Comparison of ENCODE assay signal across 1 cellular context in genomic region chr4:77156912-77157858, GRCh38.
A peak's percentile ranks its signal among the peaks of the same experiment; 100 is the strongest.
TF ChIP-seq lines count a peak whose summit lies in the region.

A gene with protein sequence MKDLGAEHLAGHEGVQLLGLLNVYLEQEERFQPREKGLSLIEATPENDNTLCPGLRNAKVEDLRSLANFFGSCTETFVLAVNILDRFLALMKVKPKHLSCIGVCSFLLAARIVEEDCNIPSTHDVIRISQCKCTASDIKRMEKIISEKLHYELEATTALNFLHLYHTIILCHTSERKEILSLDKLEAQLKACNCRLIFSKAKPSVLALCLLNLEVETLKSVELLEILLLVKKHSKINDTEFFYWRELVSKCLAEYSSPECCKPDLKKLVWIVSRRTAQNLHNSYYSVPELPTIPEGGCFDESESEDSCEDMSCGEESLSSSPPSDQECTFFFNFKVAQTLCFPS (plus strand): TSS chr4:77157207. CDS start chr4:77158533, 1,326 bp downstream.

TF ChIP-seq in K562, 482 proteins besides CTCF, POLR2A, EP300 and RAD21 (continued from another document and continues in another):
- TF ChIP-seq ELK3 (CRISPR knock-in tag; IDR thresholded peaks at IDR 0.05) (no peak), ATF2 (CRISPR knock-in tag; IDR thresholded peaks at IDR 0.05) (no peak), FOS (IDR thresholded peaks at IDR 0.05; ENCODE audit: extremely low read depth, insufficient read length) (no peak), KLF6 (CRISPR knock-in tag; IDR thresholded peaks at IDR 0.05; ENCODE audit: borderline replicate concordance) (peak; percentile 59; the same call in 1 of the 2 replicates), RBM14 (IDR thresholded peaks at IDR 0.05; ENCODE audit: borderline replicate concordance, insufficient read depth, low read depth, low read length) (no peak), SIX5 (IDR thresholded peaks at IDR 0.05; ENCODE audit: borderline replicate concordance in 1 of 2, insufficient read depth in 1 of 2, low read depth in 1 of 2, low read length in 2 of 2) (no peak), GABPA (tag; conservative IDR thresholded peaks at IDR 0.05; ENCODE audit: low read depth) (peak; percentile 60), MECOM (CRISPR knock-in tag; IDR thresholded peaks at IDR 0.05) (no peak), ARID3B (CRISPR knock-in tag; IDR thresholded peaks at IDR 0.05; ENCODE audit: borderline replicate concordance) (no peak), CSDE1 (IDR thresholded peaks at IDR 0.05) (no peak), CEBPZ (IDR thresholded peaks at IDR 0.05; ENCODE audit: borderline replicate concordance, low read depth, low read length) (no peak), USF1 (CRISPR knock-in tag; IDR thresholded peaks at IDR 0.05) (peak; percentile 93), TRIM28 (IDR thresholded peaks at IDR 0.05) (peak; percentile 68; the same call in 1 of the 2 replicates), EHMT2 (IDR thresholded peaks at IDR 0.05) (no peak), E2F3 (CRISPR knock-in tag; IDR thresholded peaks at IDR 0.05) (peak; percentile 82; the same call in 1 of the 2 replicates), ZNF277 (CRISPR knock-in tag; IDR thresholded peaks at IDR 0.05; ENCODE audit: borderline replicate concordance) (no peak), ZNF75A (CRISPR knock-in tag; IDR thresholded peaks at IDR 0.05) (no peak), TAF9B (IDR thresholded peaks at IDR 0.05; ENCODE audit: partially characterized antibody) (peak; percentile 92), MTF1 (CRISPR knock-in tag; IDR thresholded peaks at IDR 0.05; ENCODE audit: borderline replicate concordance) (no peak), GTF3C2 (IDR thresholded peaks at IDR 0.05; ENCODE audit: borderline replicate concordance, extremely low read depth, insufficient read length) (no peak), ZNF57 (CRISPR knock-in tag; IDR thresholded peaks at IDR 0.05) (no peak), ILF3 (IDR thresholded peaks at IDR 0.05; ENCODE audit: borderline replicate concordance) (no peak), HDAC6 (IDR thresholded peaks at IDR 0.05; ENCODE audit: low read depth, low read length) (no peak), CHCHD3 (CRISPR knock-in tag; IDR thresholded peaks at IDR 0.05) (no peak), CGGBP1 (CRISPR knock-in tag; IDR thresholded peaks at IDR 0.05) (no peak), MXI1 (IDR thresholded peaks at IDR 0.05; ENCODE audit: low read depth, low read length) (peak; percentile 38; the same call in 1 of the 2 replicates), CBFA2T3 (IDR thresholded peaks at IDR 0.05) (no peak), ZNF717 (CRISPR knock-in tag; IDR thresholded peaks at IDR 0.05) (no peak), SP1 (CRISPR knock-in tag; IDR thresholded peaks at IDR 0.05) (peak; percentile 94), NCOR1 (IDR thresholded peaks at IDR 0.05) (peak; percentile 66), HEY1 (CRISPR knock-in tag; IDR thresholded peaks at IDR 0.05; ENCODE audit: borderline replicate concordance) (no peak), TBP (optimal IDR thresholded peaks at IDR 0.05; ENCODE audit: low read depth, low read length) (peak; percentile 63), ZNF253 (CRISPR knock-in tag; conservative IDR thresholded peaks at IDR 0.05) (no peak), HNRNPUL1 (IDR thresholded peaks at IDR 0.05; ENCODE audit: low read length) (no peak), FOXA3 (CRISPR knock-in tag; conservative IDR thresholded peaks at IDR 0.05 in 1 of 2, IDR thresholded peaks at IDR 0.05 in 1 of 2) (no peak), PREB (CRISPR knock-in tag; IDR thresholded peaks at IDR 0.05) (no peak), PCBP2 (IDR thresholded peaks at IDR 0.05; ENCODE audit: low read depth, low read length, poor library complexity, severe bottlenecking) (peak; percentile 34)
- TF ChIP-seq, protein P1, sequence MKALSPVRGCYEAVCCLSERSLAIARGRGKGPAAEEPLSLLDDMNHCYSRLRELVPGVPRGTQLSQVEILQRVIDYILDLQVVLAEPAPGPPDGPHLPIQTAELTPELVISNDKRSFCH (CRISPR knock-in tag; IDR thresholded peaks at IDR 0.05), result no peak
- TF ChIP-seq, protein P1 (tag; IDR thresholded peaks at IDR 0.05), result peak; percentile 99
- TF ChIP-seq, protein P2, sequence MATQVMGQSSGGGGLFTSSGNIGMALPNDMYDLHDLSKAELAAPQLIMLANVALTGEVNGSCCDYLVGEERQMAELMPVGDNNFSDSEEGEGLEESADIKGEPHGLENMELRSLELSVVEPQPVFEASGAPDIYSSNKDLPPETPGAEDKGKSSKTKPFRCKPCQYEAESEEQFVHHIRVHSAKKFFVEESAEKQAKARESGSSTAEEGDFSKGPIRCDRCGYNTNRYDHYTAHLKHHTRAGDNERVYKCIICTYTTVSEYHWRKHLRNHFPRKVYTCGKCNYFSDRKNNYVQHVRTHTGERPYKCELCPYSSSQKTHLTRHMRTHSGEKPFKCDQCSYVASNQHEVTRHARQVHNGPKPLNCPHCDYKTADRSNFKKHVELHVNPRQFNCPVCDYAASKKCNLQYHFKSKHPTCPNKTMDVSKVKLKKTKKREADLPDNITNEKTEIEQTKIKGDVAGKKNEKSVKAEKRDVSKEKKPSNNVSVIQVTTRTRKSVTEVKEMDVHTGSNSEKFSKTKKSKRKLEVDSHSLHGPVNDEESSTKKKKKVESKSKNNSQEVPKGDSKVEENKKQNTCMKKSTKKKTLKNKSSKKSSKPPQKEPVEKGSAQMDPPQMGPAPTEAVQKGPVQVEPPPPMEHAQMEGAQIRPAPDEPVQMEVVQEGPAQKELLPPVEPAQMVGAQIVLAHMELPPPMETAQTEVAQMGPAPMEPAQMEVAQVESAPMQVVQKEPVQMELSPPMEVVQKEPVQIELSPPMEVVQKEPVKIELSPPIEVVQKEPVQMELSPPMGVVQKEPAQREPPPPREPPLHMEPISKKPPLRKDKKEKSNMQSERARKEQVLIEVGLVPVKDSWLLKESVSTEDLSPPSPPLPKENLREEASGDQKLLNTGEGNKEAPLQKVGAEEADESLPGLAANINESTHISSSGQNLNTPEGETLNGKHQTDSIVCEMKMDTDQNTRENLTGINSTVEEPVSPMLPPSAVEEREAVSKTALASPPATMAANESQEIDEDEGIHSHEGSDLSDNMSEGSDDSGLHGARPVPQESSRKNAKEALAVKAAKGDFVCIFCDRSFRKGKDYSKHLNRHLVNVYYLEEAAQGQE (CRISPR knock-in tag; IDR thresholded peaks at IDR 0.05; ENCODE audit: low read depth), result no peak
